1 cellular context compared by ENCODE assay signal in genomic region chr17:74744714-74745547, GRCh38.
TF ChIP-seq lines count a peak whose summit lies in the region.

No MANE protein-coding gene starts in this region.

TF ChIP-seq in HEK293, 187 proteins besides CTCF, POLR2A, EP300 and RAD21 (continued from another document):
- TF ChIP-seq, protein P1, sequence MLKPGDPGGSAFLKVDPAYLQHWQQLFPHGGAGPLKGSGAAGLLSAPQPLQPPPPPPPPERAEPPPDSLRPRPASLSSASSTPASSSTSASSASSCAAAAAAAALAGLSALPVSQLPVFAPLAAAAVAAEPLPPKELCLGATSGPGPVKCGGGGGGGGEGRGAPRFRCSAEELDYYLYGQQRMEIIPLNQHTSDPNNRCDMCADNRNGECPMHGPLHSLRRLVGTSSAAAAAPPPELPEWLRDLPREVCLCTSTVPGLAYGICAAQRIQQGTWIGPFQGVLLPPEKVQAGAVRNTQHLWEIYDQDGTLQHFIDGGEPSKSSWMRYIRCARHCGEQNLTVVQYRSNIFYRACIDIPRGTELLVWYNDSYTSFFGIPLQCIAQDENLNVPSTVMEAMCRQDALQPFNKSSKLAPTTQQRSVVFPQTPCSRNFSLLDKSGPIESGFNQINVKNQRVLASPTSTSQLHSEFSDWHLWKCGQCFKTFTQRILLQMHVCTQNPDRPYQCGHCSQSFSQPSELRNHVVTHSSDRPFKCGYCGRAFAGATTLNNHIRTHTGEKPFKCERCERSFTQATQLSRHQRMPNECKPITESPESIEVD (tag by site-specific recombination; IDR thresholded peaks at IDR 0.05), result no peak
- TF ChIP-seq, protein P2, sequence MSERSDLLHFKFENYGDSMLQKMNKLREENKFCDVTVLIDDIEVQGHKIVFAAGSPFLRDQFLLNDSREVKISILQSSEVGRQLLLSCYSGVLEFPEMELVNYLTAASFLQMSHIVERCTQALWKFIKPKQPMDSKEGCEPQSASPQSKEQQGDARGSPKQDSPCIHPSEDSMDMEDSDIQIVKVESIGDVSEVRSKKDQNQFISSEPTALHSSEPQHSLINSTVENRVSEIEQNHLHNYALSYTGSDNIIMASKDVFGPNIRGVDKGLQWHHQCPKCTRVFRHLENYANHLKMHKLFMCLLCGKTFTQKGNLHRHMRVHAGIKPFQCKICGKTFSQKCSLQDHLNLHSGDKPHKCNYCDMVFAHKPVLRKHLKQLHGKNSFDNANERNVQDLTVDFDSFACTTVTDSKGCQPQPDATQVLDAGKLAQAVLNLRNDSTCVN (tag by site-specific recombination; optimal IDR thresholded peaks at IDR 0.05), result peak; percentile 9
- no peak for TF ChIP-seq ZNF776 (tag by site-specific recombination; IDR thresholded peaks at IDR 0.05; ENCODE audit: borderline replicate concordance)
- 0 out of 2 replicates have a peak, but pooled peaks have one; percentile 46 for TF ChIP-seq ZSCAN30 (tag by site-specific recombination; IDR thresholded peaks at IDR 0.05)
- TF ChIP-seq ZNF274 (IDR thresholded peaks at IDR 0.05; ENCODE audit: low read length), result no peak
- TF ChIP-seq ZNF274 (tag by site-specific recombination; IDR thresholded peaks at IDR 0.05; ENCODE audit: borderline replicate concordance), result no peak
- TF ChIP-seq ZBTB21 (tag by site-specific recombination; IDR thresholded peaks at IDR 0.05), result no peak
- TF ChIP-seq ZNF324 (tag by site-specific recombination; IDR thresholded peaks at IDR 0.05), result peak; percentile 53; the same call in 1 of the 2 replicates
- TF ChIP-seq WT1 (tag by site-specific recombination; IDR thresholded peaks at IDR 0.05), result no peak
- no peak for TF ChIP-seq EGR2 (tag by site-specific recombination; IDR thresholded peaks at IDR 0.05; ENCODE audit: low read depth)
- no peak for TF ChIP-seq ZNF112 (tag by site-specific recombination; IDR thresholded peaks at IDR 0.05)
- TF ChIP-seq YY1 (tag by site-specific recombination; IDR thresholded peaks at IDR 0.05), result no peak
- TF ChIP-seq ZNF221 (tag by site-specific recombination; IDR thresholded peaks at IDR 0.05; ENCODE audit: borderline replicate concordance), result no peak
- TF ChIP-seq ZNF16 (tag by site-specific recombination; IDR thresholded peaks at IDR 0.05; ENCODE audit: low read depth), result no peak
- TF ChIP-seq, protein P3, sequence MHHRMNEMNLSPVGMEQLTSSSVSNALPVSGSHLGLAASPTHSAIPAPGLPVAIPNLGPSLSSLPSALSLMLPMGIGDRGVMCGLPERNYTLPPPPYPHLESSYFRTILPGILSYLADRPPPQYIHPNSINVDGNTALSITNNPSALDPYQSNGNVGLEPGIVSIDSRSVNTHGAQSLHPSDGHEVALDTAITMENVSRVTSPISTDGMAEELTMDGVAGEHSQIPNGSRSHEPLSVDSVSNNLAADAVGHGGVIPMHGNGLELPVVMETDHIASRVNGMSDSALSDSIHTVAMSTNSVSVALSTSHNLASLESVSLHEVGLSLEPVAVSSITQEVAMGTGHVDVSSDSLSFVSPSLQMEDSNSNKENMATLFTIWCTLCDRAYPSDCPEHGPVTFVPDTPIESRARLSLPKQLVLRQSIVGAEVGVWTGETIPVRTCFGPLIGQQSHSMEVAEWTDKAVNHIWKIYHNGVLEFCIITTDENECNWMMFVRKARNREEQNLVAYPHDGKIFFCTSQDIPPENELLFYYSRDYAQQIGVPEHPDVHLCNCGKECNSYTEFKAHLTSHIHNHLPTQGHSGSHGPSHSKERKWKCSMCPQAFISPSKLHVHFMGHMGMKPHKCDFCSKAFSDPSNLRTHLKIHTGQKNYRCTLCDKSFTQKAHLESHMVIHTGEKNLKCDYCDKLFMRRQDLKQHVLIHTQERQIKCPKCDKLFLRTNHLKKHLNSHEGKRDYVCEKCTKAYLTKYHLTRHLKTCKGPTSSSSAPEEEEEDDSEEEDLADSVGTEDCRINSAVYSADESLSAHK (tag by site-specific recombination; IDR thresholded peaks at IDR 0.05), result no peak
- TF ChIP-seq ZNF140 (tag by site-specific recombination; IDR thresholded peaks at IDR 0.05), result no peak
- TF ChIP-seq ZNF423 (tag by site-specific recombination; IDR thresholded peaks at IDR 0.05), result no peak
- no peak for TF ChIP-seq ZNF555 (tag by site-specific recombination; conservative IDR thresholded peaks at IDR 0.05)
- TF ChIP-seq ZNF132 (tag by site-specific recombination; IDR thresholded peaks at IDR 0.05; ENCODE audit: borderline replicate concordance), result no peak
- no peak for TF ChIP-seq ZSCAN16 (tag by site-specific recombination; IDR thresholded peaks at IDR 0.05)
- no peak for TF ChIP-seq ZNF394 (tag by site-specific recombination; IDR thresholded peaks at IDR 0.05; ENCODE audit: borderline replicate concordance)
- TF ChIP-seq SETDB1 (IDR thresholded peaks at IDR 0.05; ENCODE audit: insufficient read length, low read length), result no peak
- TF ChIP-seq ZBTB8A (tag by site-specific recombination; IDR thresholded peaks at IDR 0.05), result peak; percentile 86
- TF ChIP-seq ZNF560 (tag by site-specific recombination; IDR thresholded peaks at IDR 0.05; ENCODE audit: borderline replicate concordance), result no peak
- no peak for TF ChIP-seq ZNF837 (tag by site-specific recombination; IDR thresholded peaks at IDR 0.05)
- TF ChIP-seq ZNF175 (tag by site-specific recombination; IDR thresholded peaks at IDR 0.05), result no peak
- no peak for TF ChIP-seq SCRT2 (tag by site-specific recombination; IDR thresholded peaks at IDR 0.05)
- peak; percentile 70; the same call in 1 of the 2 replicates for TF ChIP-seq ZNF660 (tag by site-specific recombination; IDR thresholded peaks at IDR 0.05)
- TF ChIP-seq ZNF530 (tag by site-specific recombination; IDR thresholded peaks at IDR 0.05; ENCODE audit: low read depth), result no peak
- TF ChIP-seq ZSCAN18 (tag by site-specific recombination; IDR thresholded peaks at IDR 0.05), result no peak
- TF ChIP-seq ZNF280C (tag by site-specific recombination; IDR thresholded peaks at IDR 0.05), result no peak
- TF ChIP-seq ZBTB11 (tag by site-specific recombination; conservative IDR thresholded peaks at IDR 0.05; ENCODE audit: low read depth), result no peak
- TF ChIP-seq ZNF510 (tag by site-specific recombination; IDR thresholded peaks at IDR 0.05; ENCODE audit: insufficient replicate concordance), result no peak
- TF ChIP-seq ZNF585B (tag by site-specific recombination; IDR thresholded peaks at IDR 0.05), result no peak
- no peak for TF ChIP-seq ZNF223 (tag by site-specific recombination; IDR thresholded peaks at IDR 0.05)
- 0 out of 2 replicates have a peak, but pooled peaks have one; percentile 60 for TF ChIP-seq ZNF501 (tag by site-specific recombination; IDR thresholded peaks at IDR 0.05)
- no peak for TF ChIP-seq GFI1B (tag by site-specific recombination; IDR thresholded peaks at IDR 0.05)
- TF ChIP-seq ZNF335 (tag by site-specific recombination; conservative IDR thresholded peaks at IDR 0.05), result no peak; the same call in 1 of the 2 replicates
- peak; percentile 41; the same call in 1 of the 2 replicates for TF ChIP-seq KLF8 (tag by site-specific recombination; IDR thresholded peaks at IDR 0.05)
- no peak for TF ChIP-seq SALL2 (tag by site-specific recombination; IDR thresholded peaks at IDR 0.05; ENCODE audit: borderline replicate concordance)
- TF ChIP-seq ZBTB20 (tag by site-specific recombination; IDR thresholded peaks at IDR 0.05), result no peak
- no peak for TF ChIP-seq ZNF157 (tag by site-specific recombination; IDR thresholded peaks at IDR 0.05)
- no peak for TF ChIP-seq SP3 (tag by site-specific recombination; IDR thresholded peaks at IDR 0.05)
- no peak for TF ChIP-seq ZNF138 (tag by site-specific recombination; IDR thresholded peaks at IDR 0.05; ENCODE audit: borderline replicate concordance)
- 0 out of 2 replicates have a peak, but pooled peaks have one; percentile 11 for TF ChIP-seq ZIC2 (tag by site-specific recombination; IDR thresholded peaks at IDR 0.05)
TF ChIP-seq in HEK293: peak in this region for 22.
